ENCODE assay signal across 24 cellular contexts in the genomic region with DNA sequence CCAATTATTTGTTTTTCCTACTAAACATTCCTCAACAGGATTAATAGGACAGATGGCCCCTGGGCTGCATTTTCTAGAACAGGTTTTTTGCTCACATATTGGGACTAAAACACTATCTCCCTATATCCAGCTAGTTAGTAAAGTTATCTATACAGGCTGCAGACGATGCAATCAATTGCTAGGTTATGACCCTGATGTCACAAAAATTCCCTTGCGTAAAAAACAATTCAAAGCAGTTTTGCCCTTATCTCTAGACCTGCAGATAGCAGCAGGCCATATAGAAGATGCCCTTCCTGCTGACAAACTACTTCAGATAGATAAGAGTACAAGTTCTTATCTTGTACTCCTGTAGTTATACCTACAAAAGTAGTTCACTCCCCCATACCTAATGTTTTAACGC.
A peak's percentile ranks its signal among the peaks of the same experiment; 100 is the strongest.
DNase-seq lines count a peak whose midpoint lies in the region; ATAC-seq, FAIRE-seq and TF ChIP-seq lines count a peak whose summit lies in the region.
"Had no signal": no experiment of that assay in that cellular context is flagged by ENCODE, and none has a peak within 500 bp of the region (broad histone marks: within the 10 kb centered on the region; RNA-seq: fewer than 3 reads in every experiment).

No MANE protein-coding gene starts in this region.

- H2AK5ac ChIP-seq in trophoblast cell (ENCODE audit: low read length), result no peak overlapping the region

- H3K14ac ChIP-seq in trophoblast cell (ENCODE audit: low read length), result no peak overlapping the region

- H3K4ac ChIP-seq in trophoblast cell (ENCODE audit: low read depth, low read length), result no peak overlapping the region

- no peaks in the 10 kb centered on the region for H3K36me3 ChIP-seq in K562 (ENCODE audit: control insufficient read depth, insufficient read depth, low read length)
- peaks cover 0 to 2% of the 10 kb centered on the region in 2 experiments for H3K36me3 ChIP-seq in trophoblast cell (ENCODE audit: control insufficient read depth in 1 of 2, insufficient read depth in 2 of 2, low read length in 2 of 2)
- H3K36me3 ChIP-seq: BE2C had no signal

- H3K27ac ChIP-seq in K562 (ENCODE audit: extremely low read depth, low read depth, low read length) (no peak overlapping the region), trophoblast cell (ENCODE audit: low read depth, low read length) (no peak overlapping the region)
- H3K27ac ChIP-seq: 22Rv1; BLaER1 treated with 17β-estradiol and CSF1 and Interleukin-3, amounts not matched to agents 10 nM and 100 nM; GM23248 had no signal

- no peak for TF ChIP-seq CTCF in K562 (IDR thresholded peaks at IDR 0.05 in 2 of 3, conservative IDR thresholded peaks at IDR 0.05 in 1 of 3; ENCODE audit: insufficient read depth in 2 of 3, low read depth in 1 of 3, low read length in 3 of 3)

- TF ChIP-seq EP300 in K562 (IDR thresholded peaks at IDR 0.05; ENCODE audit: low read length), result no peak

- in situ Hi-C loops in K562 (cut with MboI), result no loop called here

- H3K79me2 ChIP-seq in K562 (ENCODE audit: control insufficient read depth, insufficient read depth, low read length), result no peaks in the 10 kb centered on the region
- no peaks in the 10 kb centered on the region for H3K79me2 ChIP-seq in trophoblast cell (ENCODE audit: control insufficient read depth, insufficient read depth, low read length, poor library complexity)

- no TSS peak for BruUV-seq in K562 (replicated peaks; lab: Mats Ljungman, UMichigan)

- H3K4me3 ChIP-seq in K562, result no peak overlapping the region
- H3K4me3 ChIP-seq in trophoblast cell (ENCODE audit: low read depth, low read length), result no peak overlapping the region
- H3K4me3 ChIP-seq: BLaER1 treated with 17β-estradiol and CSF1 and Interleukin-3, amounts not matched to agents 10 nM and 100 nM; GM12878; GM23248 had no signal

- no peak overlapping the region for H4K12ac ChIP-seq in trophoblast cell (ENCODE audit: low read depth, low read length)

- intact Hi-C loops in K562 (cut with micrococcal nuclease) (no loop called here), left colon (cut with DNase I, micrococcal nuclease) (no loop called here)

- 0% methylated on average over 3 of the region's 3 CpGs for WGBS in K562 (ENCODE audit: insufficient coverage, low coverage, missing lambda C conversion rate)
- no CpG with 5 or more reads among the region's 3 CpGs for WGBS in trophoblast cell (ENCODE audit: extremely low coverage, insufficient coverage, insufficient read length)

- DNase-seq in CMK (ENCODE audit: low read depth) (peak; percentile 3), K562 (ENCODE audit: extremely low read depth in 1 of 4, low spot score in 3 of 4) (no peak), left colon (no peak), trophoblast cell (peak; percentile 70 to 98), GM19239 (ENCODE audit: insufficient read length, low spot score) (no peak), UCSD-AML1 (lab: John Stamatoyannopoulos, UW; ENCODE audit: unreplicated experiment) (no peak), NCI-H524 (lab: John Stamatoyannopoulos, UW) (no peak)
- DNase-seq: AML-193; BE2C; CD4-positive, alpha-beta T cell; CD8-positive, alpha-beta memory T cell; COR-L47; DMS153; DND-41; GM23248; H7; HCEC 1CT had no signal

- POLR2A ChIA-PET in K562 (lab: Yijun Ruan, JAX), result no interaction called here

- H3K23ac ChIP-seq in trophoblast cell (ENCODE audit: low read length), result no peak overlapping the region

- TF ChIP-seq POLR2A in K562 (conservative IDR thresholded peaks at IDR 0.05), result no peak

- H2AFZ ChIP-seq in K562 (ENCODE audit: low read depth, low read length) (no peak overlapping the region), trophoblast cell (ENCODE audit: insufficient read depth, low read length, poor library complexity) (no peak overlapping the region)
- H2AFZ ChIP-seq: GM23248 had no signal

- H3K9me1 ChIP-seq in K562 (ENCODE audit: control insufficient read depth, insufficient read depth, low read length), result no peaks in the 10 kb centered on the region

- H3K9me3 ChIP-seq in K562 (replicated peaks; ENCODE audit: control insufficient read depth, insufficient read depth, low read depth, low read length) (no peaks in the 10 kb centered on the region), trophoblast cell (ENCODE audit: insufficient read depth, low read depth, low read length) (no peaks in the 10 kb centered on the region)
- H3K9me3 ChIP-seq: BE2C had no signal

- H4K8ac ChIP-seq in trophoblast cell (ENCODE audit: low read depth, low read length), result no peak overlapping the region

- H2BK120ac ChIP-seq in trophoblast cell (ENCODE audit: insufficient read depth, low read length, poor library complexity), result no peak overlapping the region

- no peaks in the 10 kb centered on the region for H4K20me1 ChIP-seq in K562 (replicated peaks; ENCODE audit: control insufficient read depth, insufficient read depth, low read length)
- H4K20me1 ChIP-seq: BLaER1 treated with 17β-estradiol and CSF1 and Interleukin-3, amounts not matched to agents 10 nM and 100 nM had no signal

- CTCF ChIA-PET in K562 (lab: Yijun Ruan, JAX; ENCODE audit: low intra/inter-chr PET ratio), result no interaction called here

- H3K27me3 ChIP-seq in K562 (ENCODE audit: control insufficient read depth in 2 of 2, insufficient read depth in 2 of 2, low read length in 2 of 2), result no peaks in the 10 kb centered on the region
- no peaks in the 10 kb centered on the region for H3K27me3 ChIP-seq in trophoblast cell (ENCODE audit: insufficient read depth, low read length)
- H3K27me3 ChIP-seq: BE2C; BLaER1 treated with 17β-estradiol and CSF1 and Interleukin-3, amounts not matched to agents 10 nM and 100 nM had no signal

- H3K9ac ChIP-seq in K562 (ENCODE audit: insufficient read depth in 1 of 2, low read depth in 2 of 2, low read length in 2 of 2), result no peak overlapping the region
- no peak overlapping the region for H3K9ac ChIP-seq in trophoblast cell (ENCODE audit: low read length)
- H3K9ac ChIP-seq: BLaER1 treated with 17β-estradiol and CSF1 and Interleukin-3, amounts not matched to agents 10 nM and 100 nM; GM23248 had no signal

- no peak overlapping the region for H3K4me2 ChIP-seq in K562 (ENCODE audit: insufficient read depth, low read length)
- H3K4me2 ChIP-seq in trophoblast cell (ENCODE audit: low read length), result no peak overlapping the region
- H3K4me2 ChIP-seq: BLaER1 treated with 17β-estradiol and CSF1 and Interleukin-3, amounts not matched to agents 10 nM and 100 nM had no signal

- no peak overlapping the region for H4K91ac ChIP-seq in trophoblast cell (ENCODE audit: low read depth, low read length)

- no peak for FAIRE-seq in K562 (lab: Jason Lieb, UNC)
- no peak for FAIRE-seq in GM19239 (lab: Jason Lieb, UNC)
- FAIRE-seq: A204.1, G401.6, GM12878, H1 had no signal

- ATAC-seq in K562, result no peak
- peak; percentile 28 for ATAC-seq in left colon
- ATAC-seq in GM18511 (IDR thresholded peaks at IDR 0.05; ENCODE audit: unreplicated experiment), result no peak
- ATAC-seq: GM12878 had no signal

- no peak for TF ChIP-seq RAD21 in K562 (CRISPR knock-in tag; conservative IDR thresholded peaks at IDR 0.05 in 1 of 2, IDR thresholded peaks at IDR 0.05 in 1 of 2)

- H2BK12ac ChIP-seq in trophoblast cell (ENCODE audit: low read length), result no peak overlapping the region

- H3K4me1 ChIP-seq in K562 (replicated peaks in 1 of 2; ENCODE audit: control insufficient read depth in 2 of 2, insufficient read depth in 2 of 2, low read length in 2 of 2) (no peaks in the 10 kb centered on the region), trophoblast cell (ENCODE audit: control insufficient read depth in 1 of 2, insufficient read depth in 2 of 2, low read length in 2 of 2) (no peaks in the 10 kb centered on the region)
- H3K4me1 ChIP-seq: BE2C had no signal

- H2BK5ac ChIP-seq in trophoblast cell (ENCODE audit: low read depth, low read length, poor library complexity), result no peak overlapping the region

- H3K18ac ChIP-seq in trophoblast cell (ENCODE audit: low read length), result no peak overlapping the region

- no peaks in the 10 kb centered on the region for H3K79me1 ChIP-seq in trophoblast cell (ENCODE audit: low read length)

TF ChIP-seq in K562, 482 proteins besides CTCF, POLR2A, EP300 and RAD21:
- TF ChIP-seq CBFA2T3 (IDR thresholded peaks at IDR 0.05) (peak; percentile 24; the same call in 1 of the 2 replicates), ZNF766 (CRISPR knock-in tag; conservative IDR thresholded peaks at IDR 0.05) (no peak), MEF2A (IDR thresholded peaks at IDR 0.05; ENCODE audit: control insufficient read depth, low read depth, low read length) (no peak)
TF ChIP-seq in K562: peak in this region for 1.

Comparison
In these comparisons a context has a peak if more than half of its experiments do, and no peak if none do; other contexts are left out.
1. DNase-seq: peak in CMK (single experiment) and trophoblast cell (2 of 2); none in K562 (0 of 4), left colon (0 of 2), GM19239 (single experiment), UCSD-AML1 (single experiment) and NCI-H524 (0 of 2).